Comparison of ENCODE assay signal across 40 cellular contexts in the genomic region with DNA sequence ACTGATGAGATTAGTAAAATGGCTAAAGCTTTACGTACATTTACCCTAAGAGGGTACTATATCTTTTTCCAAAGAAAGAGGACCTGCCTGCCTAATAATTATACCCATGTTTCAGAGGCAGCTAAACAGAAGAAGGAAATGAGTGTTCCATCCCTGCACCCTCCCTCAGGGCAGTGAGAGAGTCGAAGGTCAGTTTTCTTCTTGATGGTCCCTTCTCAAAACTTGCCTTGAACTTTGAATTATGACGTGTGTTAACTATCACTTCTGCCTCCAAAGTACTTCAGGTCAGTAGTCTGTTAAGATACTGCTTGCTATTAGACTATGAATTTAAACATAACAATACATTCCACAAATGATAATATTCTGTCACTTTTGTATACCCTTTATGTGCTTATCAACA.
"Had no signal": no experiment of that assay in that cellular context is flagged by ENCODE, and none has a peak within 500 bp of the region (broad histone marks: within the 10 kb centered on the region; RNA-seq: fewer than 3 reads in every experiment).

No MANE protein-coding gene starts in this region.

- H3K9me3 Mint-ChIP-seq: activated naive CD4-positive, alpha-beta T cell treated with anti-CD3 and anti-CD28 coated beads for 36 hours; activated naive CD4-positive, alpha-beta T cell treated with anti-CD3 and anti-CD28 coated beads, Interleukin-2, amount 50 U/mL, for 24 hours; activated naive CD8-positive, alpha-beta T cell treated with anti-CD3 and anti-CD28 coated beads for 36 hours; activated naive CD8-positive, alpha-beta T cell treated with anti-CD3 and anti-CD28 coated beads, Interleukin-2, amount 10 ng/mL, durations not matched to agents 7 days and 5 days; activated naive CD8-positive, alpha-beta T cell treated with anti-CD3 and anti-CD28 coated beads, Interleukin-2, amount 50 U/mL, for 24 hours; activated T-cell treated with anti-CD3 and anti-CD28 coated beads, Interleukin-2, amount 50 U/mL, for 24 hours; activated T-cell treated with anti-CD3 and anti-CD28 coated beads, Interleukin-2, amount 50 U/mL, for 4 hours; activated T-helper 1 cell treated with anti-CD3 and anti-CD28 coated beads, Interleukin-12 subunit alpha, Interleukin-12 subunit beta, Interleukin-2, Interleukin-4 antibody, amounts not matched to agents 30 ng/mL and 10 ng/mL and 1 ng/mL, durations not matched to agents 14 hours and 24 hours and 36 hours; activated T-helper 17 cell treated with anti-CD3 and anti-CD28 coated beads, Interleukin-2, amount 50 U/mL, for 72 hours; activated T-helper 2 cell treated with anti-CD3 and anti-CD28 coated beads, Interferon-gamma antibody, Interleukin-2, Interleukin-4, amounts not matched to agents 10 μg/mL and 5 μg/mL and 100 μg/mL, durations not matched to agents 14 hours and 24 hours and 36 hours had no signal

- H3K27ac ChIP-seq: adrenal gland, ascending aorta, body of pancreas, brain microvascular endothelial cell, breast epithelium, cardiac muscle cell had no signal

- FAIRE-seq: astrocyte, bronchial epithelial cell had no signal

- H3K4me3 Mint-ChIP-seq: activated naive CD4-positive, alpha-beta T cell treated with anti-CD3 and anti-CD28 coated beads for 36 hours; activated naive CD4-positive, alpha-beta T cell treated with anti-CD3 and anti-CD28 coated beads, Interleukin-2, amount 10 ng/mL, durations not matched to agents 7 days and 5 days; activated naive CD4-positive, alpha-beta T cell treated with anti-CD3 and anti-CD28 coated beads, Interleukin-2, amount 50 U/mL, for 24 hours; activated naive CD8-positive, alpha-beta T cell; activated naive CD8-positive, alpha-beta T cell treated with anti-CD3 and anti-CD28 coated beads for 36 hours; activated naive CD8-positive, alpha-beta T cell treated with anti-CD3 and anti-CD28 coated beads, Interleukin-2, amount 10 ng/mL, durations not matched to agents 7 days and 5 days; activated naive CD8-positive, alpha-beta T cell treated with anti-CD3 and anti-CD28 coated beads, Interleukin-2, amount 50 U/mL, for 24 hours; activated T-cell treated with anti-CD3 and anti-CD28 coated beads, Interleukin-2, amount 50 U/mL, for 24 hours; activated T-cell treated with anti-CD3 and anti-CD28 coated beads, Interleukin-2, amount 50 U/mL, for 4 hours; activated T-cell treated with anti-CD3 and anti-CD28 coated beads, Interleukin-2, amount 50 U/mL, for 72 hours; activated T-helper 1 cell treated with anti-CD3 and anti-CD28 coated beads, Interleukin-12 subunit alpha, Interleukin-12 subunit beta, Interleukin-2, Interleukin-4 antibody, amounts not matched to agents 30 ng/mL and 10 ng/mL and 1 ng/mL, durations not matched to agents 14 hours and 24 hours and 36 hours; activated T-helper 17 cell treated with anti-CD3 and anti-CD28 coated beads, Interleukin-2, amount 50 U/mL, for 72 hours; brain; central memory CD8-positive, alpha-beta T cell had no signal

- H3K36me3 Mint-ChIP-seq: activated naive CD4-positive, alpha-beta T cell treated with anti-CD3 and anti-CD28 coated beads, Interleukin-2, amount 10 ng/mL, durations not matched to agents 7 days and 5 days; activated naive CD4-positive, alpha-beta T cell treated with anti-CD3 and anti-CD28 coated beads, Interleukin-2, amount 50 U/mL, for 24 hours; activated naive CD4-positive, alpha-beta T cell treated with anti-CD3 and anti-CD28 coated beads, Interleukin-2, amount 50 U/mL, for 72 hours; activated naive CD8-positive, alpha-beta T cell; activated naive CD8-positive, alpha-beta T cell treated with anti-CD3 and anti-CD28 coated beads for 36 hours; activated naive CD8-positive, alpha-beta T cell treated with anti-CD3 and anti-CD28 coated beads, Interleukin-2, amount 10 ng/mL, durations not matched to agents 7 days and 5 days; brain had no signal

- H3K4me3 ChIP-seq: adrenal gland, ascending aorta, body of pancreas, breast epithelium, cardiac muscle cell had no signal

- H3K9me3 ChIP-seq: adrenal gland, ascending aorta, body of pancreas, breast epithelium had no signal

- H3K27ac Mint-ChIP-seq: activated naive CD4-positive, alpha-beta T cell treated with anti-CD3 and anti-CD28 coated beads for 36 hours; activated naive CD4-positive, alpha-beta T cell treated with anti-CD3 and anti-CD28 coated beads, Interleukin-2, amount 10 ng/mL, durations not matched to agents 7 days and 5 days; activated naive CD4-positive, alpha-beta T cell treated with anti-CD3 and anti-CD28 coated beads, Interleukin-2, amount 50 U/mL, for 24 hours; activated naive CD4-positive, alpha-beta T cell treated with anti-CD3 and anti-CD28 coated beads, Interleukin-2, amount 50 U/mL, for 72 hours; activated naive CD8-positive, alpha-beta T cell; activated naive CD8-positive, alpha-beta T cell treated with anti-CD3 and anti-CD28 coated beads for 36 hours; activated naive CD8-positive, alpha-beta T cell treated with anti-CD3 and anti-CD28 coated beads, Interleukin-2, amount 10 ng/mL, durations not matched to agents 7 days and 5 days; activated naive CD8-positive, alpha-beta T cell treated with anti-CD3 and anti-CD28 coated beads, Interleukin-2, amount 50 U/mL, for 24 hours; activated T-cell treated with anti-CD3 and anti-CD28 coated beads, Interleukin-2, amount 50 U/mL, for 24 hours; activated T-cell treated with anti-CD3 and anti-CD28 coated beads, Interleukin-2, amount 50 U/mL, for 72 hours; activated T-helper 1 cell treated with anti-CD3 and anti-CD28 coated beads, Interleukin-12 subunit alpha, Interleukin-12 subunit beta, Interleukin-2, Interleukin-4 antibody, amounts not matched to agents 30 ng/mL and 10 ng/mL and 1 ng/mL, durations not matched to agents 14 hours and 24 hours and 36 hours; activated T-helper 17 cell treated with anti-CD3 and anti-CD28 coated beads, Interleukin-2, amount 50 U/mL, for 72 hours; activated T-helper 2 cell treated with anti-CD3 and anti-CD28 coated beads, Interferon-gamma antibody, Interleukin-2, Interleukin-4, amounts not matched to agents 10 μg/mL and 5 μg/mL and 100 μg/mL, durations not matched to agents 14 hours and 24 hours and 36 hours; brain had no signal

- H3K4me1 ChIP-seq: adrenal gland, ascending aorta, body of pancreas, breast epithelium had no signal

- ATAC-seq: activated naive CD4-positive, alpha-beta T cell treated with anti-CD3 and anti-CD28 coated beads, Interleukin-2, amount 50 U/mL, for 72 hours; activated naive CD8-positive, alpha-beta T cell treated with anti-CD3 and anti-CD28 coated beads, Interleukin-2, amount 50 U/mL, for 24 hours; activated T-cell treated with anti-CD3 and anti-CD28 coated beads, Interleukin-2, amount 50 U/mL, for 4 hours; activated T-cell treated with anti-CD3 and anti-CD28 coated beads, Interleukin-2, amount 50 U/mL, for 72 hours; activated T-helper 17 cell treated with anti-CD3 and anti-CD28 coated beads, Interleukin-2, amount 50 U/mL, for 72 hours; body of pancreas had no signal

- H3K27me3 ChIP-seq: adrenal gland, ascending aorta, body of pancreas, brain microvascular endothelial cell, breast epithelium, cardiac muscle cell had no signal

- H3K27me3 Mint-ChIP-seq: activated naive CD4-positive, alpha-beta T cell treated with anti-CD3 and anti-CD28 coated beads, Interleukin-2, amount 10 ng/mL, durations not matched to agents 7 days and 5 days; activated naive CD4-positive, alpha-beta T cell treated with anti-CD3 and anti-CD28 coated beads, Interleukin-2, amount 50 U/mL, for 24 hours; activated naive CD8-positive, alpha-beta T cell; activated naive CD8-positive, alpha-beta T cell treated with anti-CD3 and anti-CD28 coated beads for 36 hours; activated naive CD8-positive, alpha-beta T cell treated with anti-CD3 and anti-CD28 coated beads, Interleukin-2, amount 10 ng/mL, durations not matched to agents 7 days and 5 days; activated naive CD8-positive, alpha-beta T cell treated with anti-CD3 and anti-CD28 coated beads, Interleukin-2, amount 50 U/mL, for 24 hours; activated T-cell treated with anti-CD3 and anti-CD28 coated beads, Interleukin-2, amount 50 U/mL, for 24 hours; activated T-helper 17 cell treated with anti-CD3 and anti-CD28 coated beads, Interleukin-2, amount 50 U/mL, for 72 hours; brain; central memory CD8-positive, alpha-beta T cell had no signal

- H3K4me1 Mint-ChIP-seq: activated naive CD4-positive, alpha-beta T cell treated with anti-CD3 and anti-CD28 coated beads, Interleukin-2, amount 10 ng/mL, durations not matched to agents 7 days and 5 days; activated naive CD4-positive, alpha-beta T cell treated with anti-CD3 and anti-CD28 coated beads, Interleukin-2, amount 50 U/mL, for 24 hours; activated naive CD8-positive, alpha-beta T cell treated with anti-CD3 and anti-CD28 coated beads for 36 hours; activated naive CD8-positive, alpha-beta T cell treated with anti-CD3 and anti-CD28 coated beads, Interleukin-2, amount 10 ng/mL, durations not matched to agents 7 days and 5 days; activated naive CD8-positive, alpha-beta T cell treated with anti-CD3 and anti-CD28 coated beads, Interleukin-2, amount 50 U/mL, for 24 hours; activated T-helper 17 cell treated with anti-CD3 and anti-CD28 coated beads, Interleukin-2, amount 50 U/mL, for 72 hours; brain; central memory CD8-positive, alpha-beta T cell had no signal

- DNase-seq: activated effector memory CD4-positive, alpha-beta T cell treated with anti-CD3 and anti-CD28 coated beads, Interleukin-2, amount 50 U/mL, for 16 hours; activated effector memory CD4-positive, alpha-beta T cell treated with Interleukin-2 at 50 U/mL for 16 hours; activated gamma-delta T cell; activated naive CD4-positive, alpha-beta T cell; activated naive CD4-positive, alpha-beta T cell treated with anti-CD3 and anti-CD28 coated beads for 36 hours; activated naive CD4-positive, alpha-beta T cell treated with anti-CD3 and anti-CD28 coated beads, Interleukin-2, amount 10 ng/mL, durations not matched to agents 7 days and 5 days; activated naive CD4-positive, alpha-beta T cell treated with anti-CD3 and anti-CD28 coated beads, Interleukin-2, amount 50 U/mL, for 16 hours; activated naive CD4-positive, alpha-beta T cell treated with Interleukin-2 at 50 U/mL for 16 hours; activated naive CD8-positive, alpha-beta T cell treated with anti-CD3 and anti-CD28 coated beads for 36 hours; activated naive CD8-positive, alpha-beta T cell treated with anti-CD3 and anti-CD28 coated beads, Interleukin-2, amount 10 ng/mL, durations not matched to agents 7 days and 5 days; activated naive CD8-positive, alpha-beta T cell treated with anti-CD3 and anti-CD28 coated beads, Interleukin-2, amount 50 U/mL, for 24 hours; activated T-cell treated with anti-CD3 and anti-CD28 coated beads for 4 hours; activated T-cell treated with anti-CD3 and anti-CD28 coated beads, Interleukin-2, amount 50 U/mL, for 1 hour; activated T-cell treated with anti-CD3 and anti-CD28 coated beads, Interleukin-2, amount 50 U/mL, for 24 hours; activated T-cell treated with anti-CD3 and anti-CD28 coated beads, Interleukin-2, amount 50 U/mL, for 4 hours; activated T-cell treated with anti-CD3 and anti-CD28 coated beads, Interleukin-2, amount 50 U/mL, for 48 hours; activated T-cell treated with anti-CD3 and anti-CD28 coated beads, Interleukin-2, amount 50 U/mL, for 72 hours; adrenal gland; amniotic stem cell; amygdala; anterior cingulate cortex; aorta; body of pancreas; brain microvascular endothelial cell; caudate nucleus; central memory CD4-positive, alpha-beta T cell; cerebellar nuclear complex had no signal

- H3K36me3 ChIP-seq: adrenal gland, ascending aorta, brain microvascular endothelial cell, breast epithelium, cardiac muscle cell had no signal
